1 cellular context compared by ENCODE assay signal in the genomic region with DNA sequence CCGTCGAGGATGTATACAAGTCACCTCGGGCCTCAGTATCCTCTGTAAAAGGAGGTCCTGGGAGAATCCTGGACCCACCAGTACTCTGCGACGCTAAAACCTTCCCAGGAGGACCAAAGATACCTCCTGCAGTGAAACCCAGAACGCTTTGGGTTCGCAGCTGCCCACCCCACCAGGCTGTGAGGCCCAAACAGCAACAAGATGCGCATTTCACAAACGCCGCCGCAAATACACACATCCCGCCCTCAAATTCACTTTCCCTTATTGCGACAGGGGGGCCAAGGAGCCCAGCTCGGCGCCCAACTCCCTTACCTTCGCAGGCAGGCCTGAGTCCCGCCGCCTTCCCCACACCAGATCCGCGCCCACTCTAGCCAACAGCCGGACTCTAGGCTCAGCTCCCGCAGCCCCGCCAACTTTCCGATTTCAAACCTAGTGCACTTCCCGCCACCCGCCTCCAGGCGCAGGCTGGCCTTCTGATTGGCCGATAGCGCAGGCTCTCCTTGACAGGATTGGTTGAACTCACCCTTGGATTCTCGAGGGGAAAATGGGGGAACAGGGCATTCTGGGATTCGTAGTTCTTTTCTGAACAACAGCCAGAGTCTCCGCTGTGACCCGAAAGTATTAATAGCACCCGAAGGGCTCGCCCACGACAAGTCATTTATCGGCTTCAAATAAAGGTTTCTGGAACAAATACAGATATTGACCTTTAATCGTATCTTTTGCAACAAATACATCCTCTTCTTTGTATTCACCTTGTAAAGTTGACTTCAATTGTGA.
TF ChIP-seq lines count a peak whose summit lies in the region.

A gene with protein sequence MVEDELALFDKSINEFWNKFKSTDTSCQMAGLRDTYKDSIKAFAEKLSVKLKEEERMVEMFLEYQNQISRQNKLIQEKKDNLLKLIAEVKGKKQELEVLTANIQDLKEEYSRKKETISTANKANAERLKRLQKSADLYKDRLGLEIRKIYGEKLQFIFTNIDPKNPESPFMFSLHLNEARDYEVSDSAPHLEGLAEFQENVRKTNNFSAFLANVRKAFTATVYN (minus strand): TSS at position 425 of the 777 bp plus-strand sequence. CDS start 911 bp downstream, outside the sequence.

TF ChIP-seq in H1, 55 proteins besides CTCF, POLR2A, EP300 and RAD21:
- TF ChIP-seq PHF8 (conservative IDR thresholded peaks at IDR 0.05; ENCODE audit: low read depth, low read length) (peak; percentile 75), TEAD4 (IDR thresholded peaks at IDR 0.05; ENCODE audit: low read depth, low read length) (no peak), CHD2 (IDR thresholded peaks at IDR 0.05; ENCODE audit: low read length) (peak; percentile 91), BRCA1 (IDR thresholded peaks at IDR 0.05; ENCODE audit: low read depth, low read length) (peak; percentile 27; the same call in 1 of the 2 replicates), YY1 (IDR thresholded peaks at IDR 0.05; ENCODE audit: low read depth, low read length) (peak; percentile 95), CREB1 (IDR thresholded peaks at IDR 0.05) (peak; percentile 25; the same call in 1 of the 2 replicates), SP1 (IDR thresholded peaks at IDR 0.05; ENCODE audit: low read depth, low read length) (peak; percentile 96), SP2 (IDR thresholded peaks at IDR 0.05; ENCODE audit: low read length) (peak; percentile 51; the same call in 1 of the 2 replicates), BACH1 (IDR thresholded peaks at IDR 0.05; ENCODE audit: low read length) (no peak), ASH2L (IDR thresholded peaks at IDR 0.05; ENCODE audit: low read length) (peak; percentile 42), SIX5 (IDR thresholded peaks at IDR 0.05; ENCODE audit: low read depth, low read length) (peak; percentile 85), TAF1 (IDR thresholded peaks at IDR 0.05; ENCODE audit: low read depth, low read length) (peak; percentile 70), HDAC2 (IDR thresholded peaks at IDR 0.05; ENCODE audit: borderline replicate concordance in 1 of 2, low read depth in 2 of 2, low read length in 2 of 2) (peak in 1 of 2 experiments; percentile 97; a peak in 2 of 4 replicates), TCF12 (IDR thresholded peaks at IDR 0.05; ENCODE audit: low read depth, low read length) (no peak), KDM5A (IDR thresholded peaks at IDR 0.05; ENCODE audit: low read length) (peak; percentile 82; the same call in 1 of the 2 replicates), TBP (IDR thresholded peaks at IDR 0.05; ENCODE audit: low read depth, low read length) (peak; percentile 72), SAP30 (IDR thresholded peaks at IDR 0.05; ENCODE audit: insufficient read depth, insufficient replicate concordance, low read length) (peak; percentile 93), SIN3A (conservative IDR thresholded peaks at IDR 0.05 in 1 of 2, IDR thresholded peaks at IDR 0.05 in 1 of 2; ENCODE audit: low read depth in 1 of 2, low read length in 2 of 2) (peak; percentile 77 to 79; a peak in 2 of 4 replicates), KDM4A (IDR thresholded peaks at IDR 0.05; ENCODE audit: low read depth, low read length, severe bottlenecking) (peak; percentile 65)
- TF ChIP-seq, protein P1, sequence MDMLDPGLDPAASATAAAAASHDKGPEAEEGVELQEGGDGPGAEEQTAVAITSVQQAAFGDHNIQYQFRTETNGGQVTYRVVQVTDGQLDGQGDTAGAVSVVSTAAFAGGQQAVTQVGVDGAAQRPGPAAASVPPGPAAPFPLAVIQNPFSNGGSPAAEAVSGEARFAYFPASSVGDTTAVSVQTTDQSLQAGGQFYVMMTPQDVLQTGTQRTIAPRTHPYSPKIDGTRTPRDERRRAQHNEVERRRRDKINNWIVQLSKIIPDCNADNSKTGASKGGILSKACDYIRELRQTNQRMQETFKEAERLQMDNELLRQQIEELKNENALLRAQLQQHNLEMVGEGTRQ (IDR thresholded peaks at IDR 0.05; ENCODE audit: low read length), result no peak
- TF ChIP-seq, protein P2, sequence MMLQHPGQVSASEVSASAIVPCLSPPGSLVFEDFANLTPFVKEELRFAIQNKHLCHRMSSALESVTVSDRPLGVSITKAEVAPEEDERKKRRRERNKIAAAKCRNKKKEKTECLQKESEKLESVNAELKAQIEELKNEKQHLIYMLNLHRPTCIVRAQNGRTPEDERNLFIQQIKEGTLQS (IDR thresholded peaks at IDR 0.05; ENCODE audit: insufficient read depth, low read depth, low read length), result no peak
- TF ChIP-seq, protein P3, sequence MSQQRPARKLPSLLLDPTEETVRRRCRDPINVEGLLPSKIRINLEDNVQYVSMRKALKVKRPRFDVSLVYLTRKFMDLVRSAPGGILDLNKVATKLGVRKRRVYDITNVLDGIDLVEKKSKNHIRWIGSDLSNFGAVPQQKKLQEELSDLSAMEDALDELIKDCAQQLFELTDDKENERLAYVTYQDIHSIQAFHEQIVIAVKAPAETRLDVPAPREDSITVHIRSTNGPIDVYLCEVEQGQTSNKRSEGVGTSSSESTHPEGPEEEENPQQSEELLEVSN (IDR thresholded peaks at IDR 0.05), result peak; percentile 44
